ENCODE assay signal across 23 cellular contexts in genomic region chr20:34755367-34755766, GRCh38. TPM values are rescaled to one million over a fixed set of nuclear protein-coding genes. Genes with fewer than 3 reads are reported as not detected.
DNase-seq lines count a peak whose midpoint lies in the region; ATAC-seq, FAIRE-seq and TF ChIP-seq lines count a peak whose summit lies in the region.
"Had no signal": no experiment of that assay in that cellular context is flagged by ENCODE, and none has a peak within 500 bp of the region (broad histone marks: within the 10 kb centered on the region; RNA-seq: fewer than 3 reads in every experiment).

No MANE protein-coding gene starts in this region.

- no peaks in the 10 kb centered on the region for H3K27me3 ChIP-seq in CD4-positive, alpha-beta memory T cell (ENCODE audit: insufficient read depth, low read length)

- no peaks in the 10 kb centered on the region for H3K4me1 ChIP-seq in CD4-positive, alpha-beta memory T cell (ENCODE audit: insufficient read depth, low read length)

- FAIRE-seq in GM18507 (lab: Jason Lieb, UNC) = peak; percentile 15
- FAIRE-seq: A204.1, D721Med had no signal

- peaks cover 8% of the 10 kb centered on the region for H3K4me1 Mint-ChIP-seq in stimulated activated memory B cell treated with anti-CD40 and anti-IgM and Interleukin-4, amounts not matched to agents 10 μg/mL and 1 μg/mL and 100 μg/mL, for 72 hours
- peaks cover 0 to 2% (median 0%) of the 10 kb centered on the region in 4 donors for H3K4me1 Mint-ChIP-seq in CD4-positive, alpha-beta memory T cell
- H3K4me1 Mint-ChIP-seq: B cell, CD14-positive monocyte, T-cell had no signal

- H3K4me3 Mint-ChIP-seq in stimulated activated memory B cell treated with anti-CD40 and anti-IgM and Interleukin-4, amounts not matched to agents 10 μg/mL and 1 μg/mL and 100 μg/mL, for 72 hours = no peak overlapping the region
- no peak overlapping the region for H3K4me3 Mint-ChIP-seq in CD4-positive, alpha-beta memory T cell
- H3K4me3 Mint-ChIP-seq: B cell, CD14-positive monocyte, T-cell had no signal

- ATAC-seq in HG03342 (IDR thresholded peaks at IDR 0.05; ENCODE audit: unreplicated experiment) (peak; percentile 65), GM18511 (IDR thresholded peaks at IDR 0.05; ENCODE audit: unreplicated experiment) (no peak)
- peak; percentile 83 for ATAC-seq in stimulated activated memory B cell treated with anti-CD40 and anti-IgM and Interleukin-4, amounts not matched to agents 10 μg/mL and 1 μg/mL and 100 μg/mL, for 72 hours
- ATAC-seq: Panc1, T-cell had no signal

- no peak overlapping the region for H3K4me3 ChIP-seq in CD4-positive, alpha-beta memory T cell (ENCODE audit: low read length in 2 of 2)

- H3K36me3 ChIP-seq in CD4-positive, alpha-beta memory T cell (ENCODE audit: insufficient read depth, low read length) = peaks cover 49% of the 10 kb centered on the region

- no peaks in the 10 kb centered on the region for H3K27me3 Mint-ChIP-seq in stimulated activated memory B cell treated with anti-CD40 and anti-IgM and Interleukin-4, amounts not matched to agents 10 μg/mL and 1 μg/mL and 100 μg/mL, for 72 hours
- no peaks in the 10 kb centered on the region for H3K27me3 Mint-ChIP-seq in CD4-positive, alpha-beta memory T cell
- H3K27me3 Mint-ChIP-seq: B cell, T-cell had no signal

- peak overlapping the region; percentile 59 for H3K27ac Mint-ChIP-seq in stimulated activated memory B cell treated with anti-CD40 and anti-IgM and Interleukin-4, amounts not matched to agents 10 μg/mL and 1 μg/mL and 100 μg/mL, for 72 hours
- H3K27ac Mint-ChIP-seq in CD4-positive, alpha-beta memory T cell = no peak overlapping the region
- H3K27ac Mint-ChIP-seq: B cell, CD14-positive monocyte, T-cell had no signal

- H3K9me3 ChIP-seq in CD4-positive, alpha-beta memory T cell (ENCODE audit: control insufficient read depth in 1 of 2, low read length in 2 of 2) = no peaks in the 10 kb centered on the region

- H3K9me3 Mint-ChIP-seq in stimulated activated memory B cell treated with anti-CD40 and anti-IgM and Interleukin-4, amounts not matched to agents 10 μg/mL and 1 μg/mL and 100 μg/mL, for 72 hours = no peaks in the 10 kb centered on the region
- H3K9me3 Mint-ChIP-seq in CD4-positive, alpha-beta memory T cell = no peaks in the 10 kb centered on the region
- H3K9me3 Mint-ChIP-seq: CD14-positive monocyte, T-cell had no signal

- intact Hi-C loops in CD4-positive, alpha-beta memory T cell (cut with micrococcal nuclease) = no loop called here

- CTCF ChIA-PET in CD4-positive, alpha-beta memory T cell (lab: Charles Lee; ENCODE audit: partially characterized antibody) = interaction anchor here (0.6 kb wide), 1 partner anchor 218 kb away, joined by 3 read pairs; no protein-coding TSS in a partner anchor

- TF ChIP-seq CTCF in GM10266 (IDR thresholded peaks at IDR 0.05; ENCODE audit: control insufficient read depth, insufficient read depth, low read depth, missing control alignments) = no peak

- peak; percentile 47 for DNase-seq in GM10266 (ENCODE audit: extremely low spot score)
- peak; percentile 11 for DNase-seq in GM18507 (ENCODE audit: extremely low spot score, insufficient read length, low read depth)
- DNase-seq in activated CD4-positive, alpha-beta T cell treated with anti-CD3 and anti-CD28 coated beads for 48 hours = no peak
- no peak for DNase-seq in CD4-positive, alpha-beta memory T cell
- DNase-seq: DMS53, GDM1, KBM-7, MM.1S, NCI-H1105, NCI-H146, NCI-H2029 treated with DMSO at 0.1 percent for 48 hours, NCI-H226, NCI-H510A treated with DMSO at 0.1 percent for 48 hours, NCI-H748 treated with DMSO at 0.1 percent for 48 hours, T-cell had no signal

- POLR2A ChIA-PET in CD4-positive, alpha-beta memory T cell (lab: Charles Lee; ENCODE audit: partially characterized antibody) = no interaction called here

- H3K27ac ChIP-seq in CD4-positive, alpha-beta memory T cell (ENCODE audit: low read depth, low read length) = no peak overlapping the region

- peaks cover 52% of the 10 kb centered on the region for H3K36me3 Mint-ChIP-seq in stimulated activated memory B cell treated with anti-CD40 and anti-IgM and Interleukin-4, amounts not matched to agents 10 μg/mL and 1 μg/mL and 100 μg/mL, for 72 hours
- H3K36me3 Mint-ChIP-seq in CD4-positive, alpha-beta memory T cell = peaks cover 46 to 70% of the 10 kb centered on the region in 2 donors

RNA-seq across cellular contexts. Expression of gene TP53INP2, which starts 51.2 kb away (rescaled TPM):
- total RNA-seq in CD4-positive, alpha-beta memory T cell = 1 to 10 TPM in 1 of 2 experiments, under 1 TPM in 1; 0.86 to 1.2 TPM
- polyA plus RNA-seq in CD4-positive, alpha-beta memory T cell = under 1 TPM in 1 of 2 donors, not detected in 1; 0.23 TPM

Comparison
In these comparisons a context has a peak if more than half of its experiments do, and no peak if none do; other contexts are left out.
1. DNase-seq: peak in GM10266 (single experiment) and GM18507 (single experiment); none in activated CD4-positive, alpha-beta T cell treated with anti-CD3 and anti-CD28 coated beads for 48 hours (single experiment) and CD4-positive, alpha-beta memory T cell (0 of 5).